In genomic region chr11:111457731-111458368, GRCh38 we compare ENCODE assay signal across 27 cellular contexts. TPM values are rescaled to one million over a fixed set of nuclear protein-coding genes. Genes with fewer than 3 reads are reported as not detected.
A peak's percentile ranks its signal among the peaks of the same experiment; 100 is the strongest.
DNase-seq lines count a peak whose midpoint lies in the region; ATAC-seq, FAIRE-seq and TF ChIP-seq lines count a peak whose summit lies in the region.
"Had no signal": no experiment of that assay in that cellular context is flagged by ENCODE, and none has a peak within 500 bp of the region (broad histone marks: within the 10 kb centered on the region; RNA-seq: fewer than 3 reads in every experiment).

No MANE protein-coding gene starts in this region.

- no peak overlapping the region for H3K4me3 Mint-ChIP-seq in activated CD4-positive, alpha-beta T cell treated with anti-CD3 and anti-CD28 coated beads for 36 hours
- H3K4me3 Mint-ChIP-seq in CD14-positive monocyte (no peak overlapping the region), osteocyte (ENCODE audit: unreplicated experiment) (no peak overlapping the region)
- H3K4me3 Mint-ChIP-seq in activated CD4-positive, alpha-beta memory T cell treated with anti-CD3 and anti-CD28 coated beads for 36 hours, result no peak overlapping the region
- H3K4me3 Mint-ChIP-seq: CD4-positive, alpha-beta T cell had no signal

- no peaks in the 10 kb centered on the region for H3K9me3 Mint-ChIP-seq in activated CD4-positive, alpha-beta T cell treated with anti-CD3 and anti-CD28 coated beads for 36 hours (ENCODE audit: low read depth)
- H3K9me3 Mint-ChIP-seq in CD14-positive monocyte (no peaks in the 10 kb centered on the region), osteocyte (ENCODE audit: unreplicated experiment) (no peaks in the 10 kb centered on the region)
- H3K9me3 Mint-ChIP-seq in activated CD4-positive, alpha-beta memory T cell treated with anti-CD3 and anti-CD28 coated beads for 36 hours, result no peaks in the 10 kb centered on the region
- H3K9me3 Mint-ChIP-seq: CD4-positive, alpha-beta T cell had no signal

- H3K4me1 ChIP-seq in Loucy (ENCODE audit: insufficient read depth, low read length, poor library complexity, severe bottlenecking), result peaks cover 9% of the 10 kb centered on the region
- H3K4me1 ChIP-seq: BLaER1 had no signal

- no peaks in the 10 kb centered on the region for H3K36me3 Mint-ChIP-seq in activated CD4-positive, alpha-beta T cell treated with anti-CD3 and anti-CD28 coated beads for 36 hours (ENCODE audit: low read depth)
- H3K36me3 Mint-ChIP-seq in CD14-positive monocyte (no peaks in the 10 kb centered on the region), osteocyte (ENCODE audit: unreplicated experiment) (no peaks in the 10 kb centered on the region)
- H3K36me3 Mint-ChIP-seq in activated CD4-positive, alpha-beta memory T cell treated with anti-CD3 and anti-CD28 coated beads for 36 hours, result no peaks in the 10 kb centered on the region

- H3K4me2 ChIP-seq in Loucy (ENCODE audit: low read depth, low read length, poor library complexity, severe bottlenecking), result no peak overlapping the region
- H3K4me2 ChIP-seq: BLaER1 had no signal

- FAIRE-seq in frontal cortex (lab: Jason Lieb, UNC), result no peak
- FAIRE-seq: D721Med, H1, HepG2 had no signal

- TF ChIP-seq CTCF in CD14-positive monocyte (IDR thresholded peaks at IDR 0.05) (no peak), Loucy (conservative IDR thresholded peaks at IDR 0.05; ENCODE audit: low read length) (no peak), osteocyte (IDR thresholded peaks at IDR 0.05) (no peak)

- no peaks in the 10 kb centered on the region for H3K27me3 ChIP-seq in Loucy (ENCODE audit: insufficient read depth, low read length, poor library complexity, severe bottlenecking)
- H3K27me3 ChIP-seq: BLaER1 had no signal

- H3F3A ChIP-seq in Loucy (ENCODE audit: low read depth), result no peaks in the 10 kb centered on the region

- ATAC-seq in activated CD4-positive, alpha-beta T cell treated with anti-CD3 and anti-CD28 coated beads for 36 hours, result no peak
- ATAC-seq in HG02678 (IDR thresholded peaks at IDR 0.05; ENCODE audit: unreplicated experiment), result no peak
- ATAC-seq: HepG2, PC-3 had no signal

- DNase-seq in activated CD4-positive, alpha-beta T cell treated with anti-CD3 and anti-CD28 coated beads for 36 hours, result peak; percentile 2
- no peak for DNase-seq in activated CD4-positive, alpha-beta T cell treated with anti-CD3 and anti-CD28 coated beads, Interleukin-2, amount 50 U/mL, for 4 hours
- DNase-seq in CD14-positive monocyte (ENCODE audit: low spot score) (peak; percentile 32), osteocyte (ENCODE audit: extremely low spot score, unreplicated experiment) (peak; percentile 80), frontal cortex (ENCODE audit: low spot score in 2 of 2) (no peak)
- DNase-seq in activated CD4-positive, alpha-beta memory T cell treated with anti-CD3 and anti-CD28 coated beads for 36 hours, result no peak
- DNase-seq: 8988T; ACHN; CD4-positive, alpha-beta T cell; HCEC 1CT; Kasumi-1; MV-4-11; NCI-H1105; NCI-H1436 treated with DMSO at 0.1 percent for 48 hours; NCI-H187 treated with DMSO at 0.1 percent for 48 hours; NCI-H2107; NCI-H524; NCI-H748 treated with DMSO at 0.1 percent for 48 hours; NK-92 treated with Interleukin-12 subunit alpha and Interleukin-12 subunit beta, amount 100 ng/mL, for 24 hours; PC-3 had no signal

- no peaks in the 10 kb centered on the region for H3K9me2 ChIP-seq in Loucy (replicated peaks; ENCODE audit: low read depth, low read length)

- H3K9me3 ChIP-seq in Loucy (ENCODE audit: insufficient read depth, low read depth, low read length), result no peaks in the 10 kb centered on the region
- H3K9me3 ChIP-seq: BLaER1 had no signal

- H3K9ac ChIP-seq in Loucy (ENCODE audit: low read depth, low read length, poor library complexity, severe bottlenecking), result no peak overlapping the region
- H3K9ac ChIP-seq: BLaER1 had no signal

- H3K27me3 Mint-ChIP-seq in activated CD4-positive, alpha-beta T cell treated with anti-CD3 and anti-CD28 coated beads for 36 hours, result peaks cover 5% of the 10 kb centered on the region
- peaks cover 11 to 12% (median 12%) of the 10 kb centered on the region in 3 donors for H3K27me3 Mint-ChIP-seq in CD14-positive monocyte (ENCODE audit: low read depth in 3 of 3)
- H3K27me3 Mint-ChIP-seq in osteocyte (ENCODE audit: unreplicated experiment), result peaks cover 25% of the 10 kb centered on the region
- peaks cover 22% of the 10 kb centered on the region for H3K27me3 Mint-ChIP-seq in activated CD4-positive, alpha-beta memory T cell treated with anti-CD3 and anti-CD28 coated beads for 36 hours

- intact Hi-C loops in activated CD4-positive, alpha-beta T cell treated with anti-CD3 and anti-CD28 coated beads for 36 hours (cut with DNase I, micrococcal nuclease), result no loop called here
- intact Hi-C loops in CD14-positive monocyte (cut with micrococcal nuclease), result no loop called here
- intact Hi-C loops in activated CD4-positive, alpha-beta memory T cell treated with anti-CD3 and anti-CD28 coated beads for 36 hours (cut with micrococcal nuclease), result loop anchor here (10.0 kb wide), 1 partner anchor 387 kb away; no protein-coding TSS in a partner anchor

- H3K27ac Mint-ChIP-seq in activated CD4-positive, alpha-beta T cell treated with anti-CD3 and anti-CD28 coated beads for 36 hours, result no peak overlapping the region
- H3K27ac Mint-ChIP-seq in CD14-positive monocyte (no peak overlapping the region), osteocyte (ENCODE audit: unreplicated experiment) (no peak overlapping the region)
- no peak overlapping the region for H3K27ac Mint-ChIP-seq in activated CD4-positive, alpha-beta memory T cell treated with anti-CD3 and anti-CD28 coated beads for 36 hours
- H3K27ac Mint-ChIP-seq: CD4-positive, alpha-beta T cell had no signal

- H3K4me3 ChIP-seq in Loucy (ENCODE audit: low read length, poor library complexity, severe bottlenecking), result no peak overlapping the region
- H3K4me3 ChIP-seq: BLaER1 had no signal

- H4K20me1 ChIP-seq in Loucy (ENCODE audit: insufficient read depth, low read length, poor library complexity, severe bottlenecking), result no peaks in the 10 kb centered on the region
- H4K20me1 ChIP-seq: BLaER1 had no signal

- H2AFZ ChIP-seq in Loucy (ENCODE audit: low read length), result 0 out of 2 replicates have a peak overlapping the region, but pooled peaks have one; percentile 53

- no peaks in the 10 kb centered on the region for H3K79me2 ChIP-seq in Loucy (ENCODE audit: insufficient read depth, low read length)

- peaks cover 2% of the 10 kb centered on the region for H3K4me1 Mint-ChIP-seq in activated CD4-positive, alpha-beta T cell treated with anti-CD3 and anti-CD28 coated beads for 36 hours
- H3K4me1 Mint-ChIP-seq in CD14-positive monocyte, result no peaks in the 10 kb centered on the region
- H3K4me1 Mint-ChIP-seq in osteocyte (ENCODE audit: unreplicated experiment), result no peaks in the 10 kb centered on the region
- H3K4me1 Mint-ChIP-seq in activated CD4-positive, alpha-beta memory T cell treated with anti-CD3 and anti-CD28 coated beads for 36 hours (ENCODE audit: low read depth), result no peaks in the 10 kb centered on the region

- CTCF ChIA-PET in activated CD4-positive, alpha-beta T cell treated with anti-CD3 and anti-CD28 coated beads for 36 hours (lab: Charles Lee), result interaction anchor here (0.6 to 1.7 kb wide), 4 partner anchors 108 to 192 kb away, joined by 3 to 5 read pairs (median 4); no protein-coding TSS in a partner anchor
- CTCF ChIA-PET in activated CD4-positive, alpha-beta memory T cell treated with anti-CD3 and anti-CD28 coated beads for 36 hours (lab: Charles Lee), result interaction anchor here (1.3 kb wide), 1 partner anchor 11 kb away, joined by 4 read pairs; no protein-coding TSS in a partner anchor

- no peaks in the 10 kb centered on the region for H3K36me3 ChIP-seq in Loucy (ENCODE audit: insufficient read depth, low read length)
- H3K36me3 ChIP-seq: BLaER1 had no signal

- POLR2A ChIA-PET in activated CD4-positive, alpha-beta T cell treated with anti-CD3 and anti-CD28 coated beads for 36 hours (lab: Charles Lee), result no interaction called here
- POLR2A ChIA-PET in activated CD4-positive, alpha-beta memory T cell treated with anti-CD3 and anti-CD28 coated beads for 36 hours (lab: Charles Lee), result no interaction called here

RNA-seq across cellular contexts. Expression of gene BTG4, which starts 54.3 kb away (rescaled TPM):
- not detected for total RNA-seq in activated CD4-positive, alpha-beta T cell treated with anti-CD3 and anti-CD28 coated beads for 36 hours
- polyA plus RNA-seq in CD14-positive monocyte, result not detected
- not detected in 2 replicates for total RNA-seq in osteocyte
- not detected for total RNA-seq in activated CD4-positive, alpha-beta memory T cell treated with anti-CD3 and anti-CD28 coated beads for 36 hours
- total RNA-seq in frontal cortex, result not detected
- total RNA-seq: CD4-positive, alpha-beta T cell; H1; HepG2; MCF 10A; PC-3 had no signal
- polyA plus RNA-seq: HepG2 had no signal

RNA-seq across cellular contexts. Expression of gene HOATZ, which starts 56.7 kb away (rescaled TPM):
- total RNA-seq in activated CD4-positive, alpha-beta T cell treated with anti-CD3 and anti-CD28 coated beads for 36 hours, result not detected
- not detected for polyA plus RNA-seq in CD14-positive monocyte
- not detected in 2 replicates for total RNA-seq in osteocyte
- not detected for total RNA-seq in activated CD4-positive, alpha-beta memory T cell treated with anti-CD3 and anti-CD28 coated beads for 36 hours
- total RNA-seq in frontal cortex, result not detected
- total RNA-seq: CD4-positive, alpha-beta T cell; H1; HepG2; MCF 10A; PC-3 had no signal
- polyA plus RNA-seq: H1, HepG2 had no signal

Comparison
In these comparisons a context has a peak if more than half of its experiments do, and no peak if none do; other contexts are left out.
1. DNase-seq: peak in activated CD4-positive, alpha-beta T cell treated with anti-CD3 and anti-CD28 coated beads for 36 hours (single experiment), CD14-positive monocyte (single experiment) and osteocyte (single experiment); none in activated CD4-positive, alpha-beta T cell treated with anti-CD3 and anti-CD28 coated beads, Interleukin-2, amount 50 U/mL, for 4 hours (0 of 2), activated CD4-positive, alpha-beta memory T cell treated with anti-CD3 and anti-CD28 coated beads for 36 hours (single experiment) and frontal cortex (0 of 2).